ENCODE assay signal across 1 cellular context in the genomic region with DNA sequence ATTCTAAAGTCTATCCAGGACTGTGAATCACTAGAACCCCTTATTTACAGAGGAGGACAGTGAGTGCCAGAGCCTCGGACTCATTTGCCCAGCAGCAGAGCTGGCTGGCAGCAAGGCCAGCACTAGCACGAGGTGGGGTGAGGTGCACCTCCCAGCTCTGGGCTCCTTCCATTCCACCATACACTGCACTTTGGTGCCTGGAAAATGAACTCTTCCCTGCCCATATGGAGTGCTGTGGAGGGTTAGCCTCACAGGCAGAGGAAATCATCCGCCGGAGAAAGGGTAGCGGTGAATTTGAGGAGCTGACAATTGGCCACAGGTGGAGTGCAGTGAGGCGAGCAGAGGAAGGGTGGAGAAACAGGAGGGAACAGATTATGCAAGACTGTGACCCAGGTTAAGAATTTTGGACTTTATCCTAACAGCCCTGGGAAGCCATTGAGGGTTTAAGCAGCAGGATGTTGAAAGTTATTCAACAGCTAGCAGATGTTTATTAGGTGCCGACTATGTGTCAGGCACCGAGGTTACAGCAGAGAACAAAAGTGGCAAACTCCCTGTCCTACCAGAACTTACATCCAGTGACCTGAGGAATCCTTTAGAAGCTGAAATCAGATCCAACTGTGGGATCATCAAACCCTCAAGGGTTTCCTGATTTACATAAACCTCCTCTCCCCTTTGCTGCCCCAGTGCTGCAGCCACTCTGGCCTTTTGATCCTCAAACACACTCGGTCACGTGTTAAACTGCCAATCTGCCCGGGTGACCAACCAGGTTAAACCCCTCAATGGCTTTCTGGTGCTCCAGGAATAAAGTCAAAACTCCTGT.
TF ChIP-seq lines count a peak whose summit lies in the region.

No MANE protein-coding gene starts in this region.

TF ChIP-seq in HepG2, 621 proteins besides CTCF, POLR2A, EP300 and RAD21 (continued from another document and continues in another):
- TF ChIP-seq, protein P1, sequence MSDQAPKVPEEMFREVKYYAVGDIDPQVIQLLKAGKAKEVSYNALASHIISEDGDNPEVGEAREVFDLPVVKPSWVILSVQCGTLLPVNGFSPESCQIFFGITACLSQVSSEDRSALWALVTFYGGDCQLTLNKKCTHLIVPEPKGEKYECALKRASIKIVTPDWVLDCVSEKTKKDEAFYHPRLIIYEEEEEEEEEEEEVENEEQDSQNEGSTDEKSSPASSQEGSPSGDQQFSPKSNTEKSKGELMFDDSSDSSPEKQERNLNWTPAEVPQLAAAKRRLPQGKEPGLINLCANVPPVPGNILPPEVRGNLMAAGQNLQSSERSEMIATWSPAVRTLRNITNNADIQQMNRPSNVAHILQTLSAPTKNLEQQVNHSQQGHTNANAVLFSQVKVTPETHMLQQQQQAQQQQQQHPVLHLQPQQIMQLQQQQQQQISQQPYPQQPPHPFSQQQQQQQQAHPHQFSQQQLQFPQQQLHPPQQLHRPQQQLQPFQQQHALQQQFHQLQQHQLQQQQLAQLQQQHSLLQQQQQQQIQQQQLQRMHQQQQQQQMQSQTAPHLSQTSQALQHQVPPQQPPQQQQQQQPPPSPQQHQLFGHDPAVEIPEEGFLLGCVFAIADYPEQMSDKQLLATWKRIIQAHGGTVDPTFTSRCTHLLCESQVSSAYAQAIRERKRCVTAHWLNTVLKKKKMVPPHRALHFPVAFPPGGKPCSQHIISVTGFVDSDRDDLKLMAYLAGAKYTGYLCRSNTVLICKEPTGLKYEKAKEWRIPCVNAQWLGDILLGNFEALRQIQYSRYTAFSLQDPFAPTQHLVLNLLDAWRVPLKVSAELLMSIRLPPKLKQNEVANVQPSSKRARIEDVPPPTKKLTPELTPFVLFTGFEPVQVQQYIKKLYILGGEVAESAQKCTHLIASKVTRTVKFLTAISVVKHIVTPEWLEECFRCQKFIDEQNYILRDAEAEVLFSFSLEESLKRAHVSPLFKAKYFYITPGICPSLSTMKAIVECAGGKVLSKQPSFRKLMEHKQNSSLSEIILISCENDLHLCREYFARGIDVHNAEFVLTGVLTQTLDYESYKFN (CRISPR knock-in tag; conservative IDR thresholded peaks at IDR 0.05) = peak; percentile 98
- TF ChIP-seq ZSCAN9 (CRISPR knock-in tag; IDR thresholded peaks at IDR 0.05; ENCODE audit: borderline replicate concordance) = no peak
- TF ChIP-seq, protein P2, sequence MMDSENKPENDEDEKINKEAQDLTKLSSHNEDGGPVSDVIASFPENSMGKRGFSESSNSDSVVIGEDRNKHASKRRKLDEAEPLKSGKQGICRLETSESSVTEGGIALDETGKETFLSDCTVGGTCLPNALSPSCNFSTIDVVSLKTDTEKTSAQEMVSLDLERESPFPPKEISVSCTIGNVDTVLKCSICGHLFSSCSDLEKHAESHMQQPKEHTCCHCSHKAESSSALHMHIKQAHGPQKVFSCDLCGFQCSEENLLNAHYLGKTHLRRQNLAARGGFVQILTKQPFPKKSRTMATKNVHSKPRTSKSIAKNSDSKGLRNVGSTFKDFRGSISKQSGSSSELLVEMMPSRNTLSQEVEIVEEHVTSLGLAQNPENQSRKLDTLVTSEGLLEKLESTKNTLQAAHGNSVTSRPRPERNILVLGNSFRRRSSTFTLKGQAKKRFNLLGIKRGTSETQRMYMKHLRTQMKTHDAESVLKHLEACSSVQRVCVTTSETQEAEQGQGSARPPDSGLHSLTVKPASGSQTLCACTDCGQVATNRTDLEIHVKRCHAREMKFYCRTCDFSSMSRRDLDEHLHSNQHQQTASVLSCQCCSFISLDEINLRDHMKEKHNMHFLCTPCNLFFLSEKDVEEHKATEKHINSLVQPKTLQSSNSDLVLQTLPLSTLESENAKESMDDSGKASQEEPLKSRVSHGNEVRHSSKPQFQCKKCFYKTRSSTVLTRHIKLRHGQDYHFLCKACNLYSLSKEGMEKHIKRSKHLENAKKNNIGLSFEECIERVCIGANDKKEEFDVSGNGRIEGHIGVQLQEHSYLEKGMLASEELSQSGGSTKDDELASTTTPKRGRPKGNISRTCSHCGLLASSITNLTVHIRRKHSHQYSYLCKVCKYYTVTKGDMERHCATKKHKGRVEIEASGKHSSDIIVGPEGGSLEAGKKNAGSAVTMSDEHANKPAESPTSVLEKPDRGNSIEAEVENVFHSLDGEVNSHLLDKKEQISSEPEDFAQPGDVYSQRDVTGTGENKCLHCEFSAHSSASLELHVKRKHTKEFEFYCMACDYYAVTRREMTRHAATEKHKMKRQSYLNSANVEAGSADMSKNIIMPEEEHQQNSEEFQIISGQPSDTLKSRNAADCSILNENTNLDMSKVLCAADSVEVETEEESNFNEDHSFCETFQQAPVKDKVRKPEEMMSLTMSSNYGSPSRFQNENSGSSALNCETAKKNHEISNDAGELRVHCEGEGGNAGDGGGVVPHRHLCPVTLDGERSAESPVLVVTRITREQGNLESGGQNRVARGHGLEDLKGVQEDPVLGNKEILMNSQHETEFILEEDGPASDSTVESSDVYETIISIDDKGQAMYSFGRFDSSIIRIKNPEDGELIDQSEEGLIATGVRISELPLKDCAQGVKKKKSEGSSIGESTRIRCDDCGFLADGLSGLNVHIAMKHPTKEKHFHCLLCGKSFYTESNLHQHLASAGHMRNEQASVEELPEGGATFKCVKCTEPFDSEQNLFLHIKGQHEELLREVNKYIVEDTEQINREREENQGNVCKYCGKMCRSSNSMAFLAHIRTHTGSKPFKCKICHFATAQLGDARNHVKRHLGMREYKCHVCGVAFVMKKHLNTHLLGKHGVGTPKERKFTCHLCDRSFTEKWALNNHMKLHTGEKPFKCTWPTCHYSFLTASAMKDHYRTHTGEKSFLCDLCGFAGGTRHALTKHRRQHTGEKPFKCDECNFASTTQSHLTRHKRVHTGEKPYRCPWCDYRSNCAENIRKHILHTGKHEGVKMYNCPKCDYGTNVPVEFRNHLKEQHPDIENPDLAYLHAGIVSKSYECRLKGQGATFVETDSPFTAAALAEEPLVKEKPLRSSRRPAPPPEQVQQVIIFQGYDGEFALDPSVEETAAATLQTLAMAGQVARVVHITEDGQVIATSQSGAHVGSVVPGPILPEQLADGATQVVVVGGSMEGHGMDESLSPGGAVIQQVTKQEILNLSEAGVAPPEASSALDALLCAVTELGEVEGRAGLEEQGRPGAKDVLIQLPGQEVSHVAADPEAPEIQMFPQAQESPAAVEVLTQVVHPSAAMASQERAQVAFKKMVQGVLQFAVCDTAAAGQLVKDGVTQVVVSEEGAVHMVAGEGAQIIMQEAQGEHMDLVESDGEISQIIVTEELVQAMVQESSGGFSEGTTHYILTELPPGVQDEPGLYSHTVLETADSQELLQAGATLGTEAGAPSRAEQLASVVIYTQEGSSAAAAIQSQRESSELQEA (CRISPR knock-in tag; IDR thresholded peaks at IDR 0.05; ENCODE audit: not compliant biosample characterization) = no peak
- TF ChIP-seq, protein P3, sequence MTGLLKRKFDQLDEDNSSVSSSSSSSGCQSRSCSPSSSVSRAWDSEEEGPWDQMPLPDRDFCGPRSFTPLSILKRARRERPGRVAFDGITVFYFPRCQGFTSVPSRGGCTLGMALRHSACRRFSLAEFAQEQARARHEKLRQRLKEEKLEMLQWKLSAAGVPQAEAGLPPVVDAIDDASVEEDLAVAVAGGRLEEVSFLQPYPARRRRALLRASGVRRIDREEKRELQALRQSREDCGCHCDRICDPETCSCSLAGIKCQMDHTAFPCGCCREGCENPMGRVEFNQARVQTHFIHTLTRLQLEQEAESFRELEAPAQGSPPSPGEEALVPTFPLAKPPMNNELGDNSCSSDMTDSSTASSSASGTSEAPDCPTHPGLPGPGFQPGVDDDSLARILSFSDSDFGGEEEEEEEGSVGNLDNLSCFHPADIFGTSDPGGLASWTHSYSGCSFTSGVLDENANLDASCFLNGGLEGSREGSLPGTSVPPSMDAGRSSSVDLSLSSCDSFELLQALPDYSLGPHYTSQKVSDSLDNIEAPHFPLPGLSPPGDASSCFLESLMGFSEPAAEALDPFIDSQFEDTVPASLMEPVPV (CRISPR knock-in tag; IDR thresholded peaks at IDR 0.05) = peak; percentile 92
- TF ChIP-seq, protein P4, sequence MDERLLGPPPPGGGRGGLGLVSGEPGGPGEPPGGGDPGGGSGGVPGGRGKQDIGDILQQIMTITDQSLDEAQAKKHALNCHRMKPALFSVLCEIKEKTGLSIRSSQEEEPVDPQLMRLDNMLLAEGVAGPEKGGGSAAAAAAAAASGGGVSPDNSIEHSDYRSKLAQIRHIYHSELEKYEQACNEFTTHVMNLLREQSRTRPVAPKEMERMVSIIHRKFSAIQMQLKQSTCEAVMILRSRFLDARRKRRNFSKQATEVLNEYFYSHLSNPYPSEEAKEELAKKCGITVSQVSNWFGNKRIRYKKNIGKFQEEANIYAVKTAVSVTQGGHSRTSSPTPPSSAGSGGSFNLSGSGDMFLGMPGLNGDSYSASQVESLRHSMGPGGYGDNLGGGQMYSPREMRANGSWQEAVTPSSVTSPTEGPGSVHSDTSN (CRISPR knock-in tag; IDR thresholded peaks at IDR 0.05) = no peak
- TF ChIP-seq ZNF496 (CRISPR knock-in tag; IDR thresholded peaks at IDR 0.05; ENCODE audit: insufficient replicate concordance) = no peak
- TF ChIP-seq ZNF354B (CRISPR knock-in tag; IDR thresholded peaks at IDR 0.05) = peak; percentile 94; the same call in 1 of the 2 replicates
- 0 out of 2 replicates have a peak, but pooled peaks have one; percentile 25 for TF ChIP-seq ZNF30 (CRISPR knock-in tag; IDR thresholded peaks at IDR 0.05)
- TF ChIP-seq, protein P5, sequence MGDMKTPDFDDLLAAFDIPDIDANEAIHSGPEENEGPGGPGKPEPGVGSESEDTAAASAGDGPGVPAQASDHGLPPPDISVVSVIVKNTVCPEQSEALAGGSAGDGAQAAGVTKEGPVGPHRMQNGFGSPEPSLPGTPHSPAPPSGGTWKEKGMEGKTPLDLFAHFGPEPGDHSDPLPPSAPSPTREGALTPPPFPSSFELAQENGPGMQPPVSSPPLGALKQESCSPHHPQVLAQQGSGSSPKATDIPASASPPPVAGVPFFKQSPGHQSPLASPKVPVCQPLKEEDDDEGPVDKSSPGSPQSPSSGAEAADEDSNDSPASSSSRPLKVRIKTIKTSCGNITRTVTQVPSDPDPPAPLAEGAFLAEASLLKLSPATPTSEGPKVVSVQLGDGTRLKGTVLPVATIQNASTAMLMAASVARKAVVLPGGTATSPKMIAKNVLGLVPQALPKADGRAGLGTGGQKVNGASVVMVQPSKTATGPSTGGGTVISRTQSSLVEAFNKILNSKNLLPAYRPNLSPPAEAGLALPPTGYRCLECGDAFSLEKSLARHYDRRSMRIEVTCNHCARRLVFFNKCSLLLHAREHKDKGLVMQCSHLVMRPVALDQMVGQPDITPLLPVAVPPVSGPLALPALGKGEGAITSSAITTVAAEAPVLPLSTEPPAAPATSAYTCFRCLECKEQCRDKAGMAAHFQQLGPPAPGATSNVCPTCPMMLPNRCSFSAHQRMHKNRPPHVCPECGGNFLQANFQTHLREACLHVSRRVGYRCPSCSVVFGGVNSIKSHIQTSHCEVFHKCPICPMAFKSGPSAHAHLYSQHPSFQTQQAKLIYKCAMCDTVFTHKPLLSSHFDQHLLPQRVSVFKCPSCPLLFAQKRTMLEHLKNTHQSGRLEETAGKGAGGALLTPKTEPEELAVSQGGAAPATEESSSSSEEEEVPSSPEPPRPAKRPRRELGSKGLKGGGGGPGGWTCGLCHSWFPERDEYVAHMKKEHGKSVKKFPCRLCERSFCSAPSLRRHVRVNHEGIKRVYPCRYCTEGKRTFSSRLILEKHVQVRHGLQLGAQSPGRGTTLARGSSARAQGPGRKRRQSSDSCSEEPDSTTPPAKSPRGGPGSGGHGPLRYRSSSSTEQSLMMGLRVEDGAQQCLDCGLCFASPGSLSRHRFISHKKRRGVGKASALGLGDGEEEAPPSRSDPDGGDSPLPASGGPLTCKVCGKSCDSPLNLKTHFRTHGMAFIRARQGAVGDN (CRISPR knock-in tag; IDR thresholded peaks at IDR 0.05) = peak; percentile 97
- no peak for TF ChIP-seq ZNF282 (IDR thresholded peaks at IDR 0.05; ENCODE audit: partially characterized antibody)
- peak; percentile 91 for TF ChIP-seq IRF2 (CRISPR knock-in tag; IDR thresholded peaks at IDR 0.05)
- TF ChIP-seq HMGA1 (CRISPR knock-in tag; conservative IDR thresholded peaks at IDR 0.05) = no peak
- TF ChIP-seq ELF1 (CRISPR knock-in tag; IDR thresholded peaks at IDR 0.05) = no peak
- no peak for TF ChIP-seq SCMH1 (CRISPR knock-in tag; IDR thresholded peaks at IDR 0.05; ENCODE audit: borderline replicate concordance)
- TF ChIP-seq MED8 (CRISPR knock-in tag; IDR thresholded peaks at IDR 0.05; ENCODE audit: insufficient replicate concordance) = no peak
- no peak for TF ChIP-seq ZNF296 (CRISPR knock-in tag; conservative IDR thresholded peaks at IDR 0.05)
- no peak for TF ChIP-seq CBX2 (IDR thresholded peaks at IDR 0.05; ENCODE audit: low read depth, low read length)
- TF ChIP-seq CBX2 (CRISPR knock-in tag; IDR thresholded peaks at IDR 0.05; ENCODE audit: low read depth) = no peak
- TF ChIP-seq KDM3A (CRISPR knock-in tag; IDR thresholded peaks at IDR 0.05; ENCODE audit: low read depth) = no peak; the same call in 1 of the 2 replicates
- no peak; the same call in 1 of the 2 replicates for TF ChIP-seq ZSCAN22 (CRISPR knock-in tag; IDR thresholded peaks at IDR 0.05)
- TF ChIP-seq, protein P6, sequence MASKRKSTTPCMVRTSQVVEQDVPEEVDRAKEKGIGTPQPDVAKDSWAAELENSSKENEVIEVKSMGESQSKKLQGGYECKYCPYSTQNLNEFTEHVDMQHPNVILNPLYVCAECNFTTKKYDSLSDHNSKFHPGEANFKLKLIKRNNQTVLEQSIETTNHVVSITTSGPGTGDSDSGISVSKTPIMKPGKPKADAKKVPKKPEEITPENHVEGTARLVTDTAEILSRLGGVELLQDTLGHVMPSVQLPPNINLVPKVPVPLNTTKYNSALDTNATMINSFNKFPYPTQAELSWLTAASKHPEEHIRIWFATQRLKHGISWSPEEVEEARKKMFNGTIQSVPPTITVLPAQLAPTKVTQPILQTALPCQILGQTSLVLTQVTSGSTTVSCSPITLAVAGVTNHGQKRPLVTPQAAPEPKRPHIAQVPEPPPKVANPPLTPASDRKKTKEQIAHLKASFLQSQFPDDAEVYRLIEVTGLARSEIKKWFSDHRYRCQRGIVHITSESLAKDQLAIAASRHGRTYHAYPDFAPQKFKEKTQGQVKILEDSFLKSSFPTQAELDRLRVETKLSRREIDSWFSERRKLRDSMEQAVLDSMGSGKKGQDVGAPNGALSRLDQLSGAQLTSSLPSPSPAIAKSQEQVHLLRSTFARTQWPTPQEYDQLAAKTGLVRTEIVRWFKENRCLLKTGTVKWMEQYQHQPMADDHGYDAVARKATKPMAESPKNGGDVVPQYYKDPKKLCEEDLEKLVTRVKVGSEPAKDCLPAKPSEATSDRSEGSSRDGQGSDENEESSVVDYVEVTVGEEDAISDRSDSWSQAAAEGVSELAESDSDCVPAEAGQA (IDR thresholded peaks at IDR 0.05; ENCODE audit: low read depth) = peak; percentile 32; the same call in 1 of the 2 replicates
- TF ChIP-seq, protein P6 (CRISPR knock-in tag; IDR thresholded peaks at IDR 0.05; ENCODE audit: borderline replicate concordance) = no peak
